9 cellular contexts compared by ENCODE assay signal in the genomic region with DNA sequence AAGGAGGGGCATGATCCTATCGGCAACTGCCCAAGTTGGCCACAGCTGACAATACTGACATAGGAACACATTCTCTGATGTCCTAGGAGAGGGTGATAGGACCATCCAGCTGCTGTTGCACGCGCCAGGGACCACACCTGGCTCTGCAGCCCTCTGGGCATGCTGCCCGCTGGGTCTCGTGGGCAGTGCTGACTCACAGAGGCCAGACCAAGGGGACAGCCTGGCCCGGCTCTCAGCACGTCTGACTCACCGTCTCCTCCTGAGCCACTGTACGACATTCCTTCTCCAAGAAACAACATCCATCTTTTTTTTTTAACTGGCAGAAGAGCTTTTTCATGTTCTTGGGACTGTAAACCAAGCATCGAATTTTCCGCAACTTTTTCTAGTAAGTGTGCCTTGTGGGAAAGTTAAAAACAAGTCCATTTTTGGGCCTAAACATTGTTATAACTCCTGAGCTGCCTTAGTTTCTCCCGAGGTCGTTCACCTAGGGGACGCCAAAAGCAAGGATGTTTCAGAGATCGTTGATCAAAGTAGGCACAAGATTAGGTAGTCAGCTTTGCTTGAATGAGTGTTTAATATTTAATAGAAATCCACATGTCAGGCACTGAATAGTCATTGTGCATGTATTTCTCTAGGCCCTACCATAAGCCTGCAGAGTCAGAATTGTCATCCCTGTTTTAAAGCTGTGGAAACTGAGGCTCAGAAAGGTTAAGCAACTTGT.
DNase-seq lines count a peak whose midpoint lies in the region; ATAC-seq and TF ChIP-seq lines count a peak whose summit lies in the region.
"Had no signal": no experiment of that assay in that cellular context is flagged by ENCODE, and none has a peak within 500 bp of the region (broad histone marks: within the 10 kb centered on the region; RNA-seq: fewer than 3 reads in every experiment).

No MANE protein-coding gene starts in this region.

- intact Hi-C loops in ascending aorta (cut with DNase I): loop anchor here (1.0 to 5.0 kb wide), 3 partner anchors 15 to 454 kb away; no protein-coding TSS in a partner anchor

- no peaks in the 10 kb centered on the region for H4K20me1 ChIP-seq in hepatocyte (ENCODE audit: insufficient read depth, poor library complexity, severe bottlenecking)

- no peaks in the 10 kb centered on the region for H3K27me3 ChIP-seq in ascending aorta
- H3K27me3 ChIP-seq in hepatocyte: no peaks in the 10 kb centered on the region
- H3K27me3 ChIP-seq in suprapubic skin: no peaks in the 10 kb centered on the region

- H3K27ac ChIP-seq in ascending aorta (peak overlapping the region; percentile 89 to 93), hepatocyte (peak overlapping the region; percentile 6), suprapubic skin (peak overlapping the region; percentile 48)

- no peaks in the 10 kb centered on the region for H3K36me3 Mint-ChIP-seq in progenitor cell of endocrine pancreas (ENCODE audit: insufficient read depth)

- no peak overlapping the region for H2AFZ ChIP-seq in hepatocyte

- TF ChIP-seq CTCF in HFF-Myc (IDR thresholded peaks at IDR 0.05; ENCODE audit: low read depth, low read length, missing control alignments) (no peak), ascending aorta (IDR thresholded peaks at IDR 0.05) (no peak), hepatocyte (IDR thresholded peaks at IDR 0.05; ENCODE audit: poor library complexity) (no peak), suprapubic skin (IDR thresholded peaks at IDR 0.05) (no peak), progenitor cell of endocrine pancreas (IDR thresholded peaks at IDR 0.05; ENCODE audit: unreplicated experiment) (no peak)

- no peak overlapping the region for H3K27ac Mint-ChIP-seq in progenitor cell of endocrine pancreas

- WGBS in hepatocyte (ENCODE audit: low lambda C conversion rate, missing lambda C conversion rate): 72% methylated on average over 15 of the region's 15 CpGs
- WGBS in suprapubic skin: 69% methylated on average over 15 of the region's 15 CpGs

- H3K79me2 ChIP-seq in hepatocyte: no peaks in the 10 kb centered on the region

- peaks cover 20 to 47% of the 10 kb centered on the region in 2 donors for H3K4me1 ChIP-seq in ascending aorta
- H3K4me1 ChIP-seq in hepatocyte (ENCODE audit: insufficient read depth): peaks cover 10% of the 10 kb centered on the region
- H3K4me1 ChIP-seq in suprapubic skin: no peaks in the 10 kb centered on the region

- H3K9me2 ChIP-seq in hepatocyte (replicated peaks; ENCODE audit: insufficient read depth): no peaks in the 10 kb centered on the region

- H3K27me3 Mint-ChIP-seq in progenitor cell of endocrine pancreas: peaks cover 8% of the 10 kb centered on the region

- ATAC-seq in GM18907 (IDR thresholded peaks at IDR 0.05; ENCODE audit: unreplicated experiment) (no peak), HG03571 (IDR thresholded peaks at IDR 0.05; ENCODE audit: unreplicated experiment) (no peak)

- no peak overlapping the region for H3K4me3 Mint-ChIP-seq in progenitor cell of endocrine pancreas (ENCODE audit: low read depth)
- H3K4me3 Mint-ChIP-seq: central memory CD8-positive, alpha-beta T cell had no signal

- no peak for TF ChIP-seq POLR2A in suprapubic skin (IDR thresholded peaks at IDR 0.05)

- H3K4me3 ChIP-seq in HFF-Myc (replicated peaks; ENCODE audit: low read depth, low read length) (no peak overlapping the region), ascending aorta (no peak overlapping the region), hepatocyte (no peak overlapping the region), suprapubic skin (no peak overlapping the region)

- no peaks in the 10 kb centered on the region for H3K9me3 Mint-ChIP-seq in progenitor cell of endocrine pancreas (ENCODE audit: low read depth)
- H3K9me3 Mint-ChIP-seq: central memory CD8-positive, alpha-beta T cell had no signal

- H3K36me3 ChIP-seq in ascending aorta (no peaks in the 10 kb centered on the region), hepatocyte (replicated peaks; ENCODE audit: insufficient read depth, low read depth) (no peaks in the 10 kb centered on the region), suprapubic skin (no peaks in the 10 kb centered on the region)

- H3K4me1 Mint-ChIP-seq in progenitor cell of endocrine pancreas (ENCODE audit: low read depth): no peaks in the 10 kb centered on the region
- H3K4me1 Mint-ChIP-seq: central memory CD8-positive, alpha-beta T cell had no signal

- no peak overlapping the region for H3K4me2 ChIP-seq in hepatocyte

- H3K9me3 ChIP-seq in ascending aorta (no peaks in the 10 kb centered on the region), hepatocyte (ENCODE audit: low read depth) (no peaks in the 10 kb centered on the region), suprapubic skin (no peaks in the 10 kb centered on the region)

- peak; percentile 34 for TF ChIP-seq EP300 in suprapubic skin (IDR thresholded peaks at IDR 0.05)

- DNase-seq in HFF-Myc (ENCODE audit: extremely low read depth, low read depth): peak; percentile 91
- DNase-seq in ascending aorta (ENCODE audit: low spot score in 2 of 2): peak; percentile 91 to 97
- DNase-seq in hepatocyte (ENCODE audit: low spot score): peak; percentile 82
- peak in 1 of 2 donors; percentile 88 for DNase-seq in suprapubic skin (ENCODE audit: low spot score in 2 of 2)
- DNase-seq in progenitor cell of endocrine pancreas (ENCODE audit: low spot score, unreplicated experiment): no peak
- DNase-seq in UCSD-AML1 (lab: John Stamatoyannopoulos, UW; ENCODE audit: unreplicated experiment): no peak

Comparison
In these comparisons a context has a peak if more than half of its experiments do, and no peak if none do; other contexts are left out.
1. DNase-seq: peak in HFF-Myc (single experiment), ascending aorta (2 of 2) and hepatocyte (single experiment); none in progenitor cell of endocrine pancreas (single experiment) and UCSD-AML1 (single experiment).
2. H3K27ac ChIP-seq: peak in every context shown above with its lines; median percentile 91 in ascending aorta; 48 in suprapubic skin; 6 in hepatocyte.